ENCODE assay signal across 1 cellular context in genomic region chr4:70901984-70902576, GRCh38.
A peak's percentile ranks its signal among the peaks of the same experiment; 100 is the strongest.
TF ChIP-seq lines count a peak whose summit lies in the region.

TSS of gene MOB1B (plus strand) at chr4:70902369. CDS start at chr4:70902537, 168 bp downstream.

TF ChIP-seq in K562, 482 proteins besides CTCF, POLR2A, EP300 and RAD21 (continued from another document and continues in another):
- TF ChIP-seq GTF2B (IDR thresholded peaks at IDR 0.05; ENCODE audit: extremely low read depth, insufficient read length) (no peak), L3MBTL2 (IDR thresholded peaks at IDR 0.05) (peak; percentile 63), ZNF75A (CRISPR knock-in tag; IDR thresholded peaks at IDR 0.05) (no peak), ZBTB40 (IDR thresholded peaks at IDR 0.05) (peak; percentile 30; the same call in 1 of the 2 replicates), ZBTB40 (CRISPR knock-in tag; IDR thresholded peaks at IDR 0.05) (no peak), FOXP1 (CRISPR knock-in tag; IDR thresholded peaks at IDR 0.05) (no peak), EZH2 (IDR thresholded peaks at IDR 0.05; ENCODE audit: borderline replicate concordance, low read depth, low read length) (no peak), ZBTB8A (IDR thresholded peaks at IDR 0.05; ENCODE audit: partially characterized antibody) (no peak), TARDBP (IDR thresholded peaks at IDR 0.05) (no peak), ATF6 (CRISPR knock-in tag; IDR thresholded peaks at IDR 0.05) (no peak), SAP30 (IDR thresholded peaks at IDR 0.05; ENCODE audit: borderline replicate concordance, insufficient read depth, low read depth, low read length, poor library complexity, severe bottlenecking) (peak; percentile 38), HMGN3 (IDR thresholded peaks at IDR 0.05; ENCODE audit: borderline replicate concordance, extremely low read depth, insufficient read length, low read depth, low read length) (peak; percentile 65), ZBED1 (IDR thresholded peaks at IDR 0.05) (peak; percentile 74; the same call in 1 of the 2 replicates), GATAD2B (IDR thresholded peaks at IDR 0.05; ENCODE audit: borderline replicate concordance) (no peak), ZNF174 (CRISPR knock-in tag; IDR thresholded peaks at IDR 0.05) (no peak), SMARCE1 (IDR thresholded peaks at IDR 0.05) (no peak), GATAD2A (IDR thresholded peaks at IDR 0.05) (no peak), MIER1 (IDR thresholded peaks at IDR 0.05; ENCODE audit: low read depth) (no peak), ZNF609 (CRISPR knock-in tag; IDR thresholded peaks at IDR 0.05; ENCODE audit: borderline replicate concordance) (no peak), PHF21A (IDR thresholded peaks at IDR 0.05; ENCODE audit: borderline replicate concordance, low read depth) (no peak), MTA2 (IDR thresholded peaks at IDR 0.05; ENCODE audit: low read depth) (no peak), RBM25 (IDR thresholded peaks at IDR 0.05; ENCODE audit: low read depth, low read length, severe bottlenecking) (no peak), SIRT6 (IDR thresholded peaks at IDR 0.05; ENCODE audit: low read depth, low read length) (no peak), IRF2 (CRISPR knock-in tag; IDR thresholded peaks at IDR 0.05) (no peak), ARID2 (IDR thresholded peaks at IDR 0.05) (no peak), CBFA2T2 (conservative IDR thresholded peaks at IDR 0.05) (no peak), ELF1 (tag; IDR thresholded peaks at IDR 0.05) (peak; percentile 67), ZNF830 (CRISPR knock-in tag; IDR thresholded peaks at IDR 0.05) (no peak), NCOA4 (IDR thresholded peaks at IDR 0.05; ENCODE audit: partially characterized antibody) (no peak), ARID1B (IDR thresholded peaks at IDR 0.05) (no peak), SMAD1 (IDR thresholded peaks at IDR 0.05; ENCODE audit: low read depth, low read length, partially characterized antibody) (no peak), MNT (conservative IDR thresholded peaks at IDR 0.05) (peak; percentile 37 to 56; a peak in 3 of 4 replicates), CBX1 (IDR thresholded peaks at IDR 0.05; ENCODE audit: low read depth) (no peak), NFATC3 (IDR thresholded peaks at IDR 0.05) (no peak)
